Comparison of ENCODE assay signal across 1 cellular context in the genomic region with DNA sequence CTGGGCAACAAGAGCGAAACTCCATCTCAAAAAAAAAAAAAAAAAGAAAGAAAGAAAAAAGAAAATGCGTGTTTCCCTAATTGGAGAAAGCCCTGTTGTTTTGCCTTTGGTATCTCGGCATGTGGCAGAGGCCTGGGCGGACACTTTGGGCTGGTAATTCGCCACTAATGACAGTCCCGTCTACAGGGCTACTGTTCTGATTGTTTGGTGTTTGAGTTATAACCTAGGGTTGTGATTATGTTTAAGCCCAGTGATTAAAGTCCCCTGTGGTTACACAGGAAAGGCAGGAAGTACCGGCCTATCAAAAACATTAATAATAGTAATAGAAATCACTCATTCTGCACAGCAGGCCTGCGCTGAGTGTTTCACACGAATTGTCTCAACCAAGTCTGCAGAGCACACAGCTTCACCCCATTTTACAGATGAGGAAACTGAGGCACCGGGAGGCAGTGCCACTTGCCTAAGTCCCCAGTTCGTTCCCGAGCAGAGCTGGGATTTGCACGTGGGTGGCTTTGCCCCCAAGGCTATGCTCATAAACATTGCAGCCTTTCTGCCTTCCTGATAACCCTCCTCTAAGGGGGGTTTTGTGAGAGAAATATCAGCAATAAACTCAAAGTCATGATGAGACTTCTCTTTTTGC.
A peak's percentile ranks its signal among the peaks of the same experiment; 100 is the strongest.
TF ChIP-seq lines count a peak whose summit lies in the region.

No MANE protein-coding gene starts in this region.

TF ChIP-seq in HepG2, 621 proteins besides CTCF, POLR2A, EP300 and RAD21:
- TF ChIP-seq ZNF629 (CRISPR knock-in tag; conservative IDR thresholded peaks at IDR 0.05): peak; percentile 66
- TF ChIP-seq MEIS2 (CRISPR knock-in tag; IDR thresholded peaks at IDR 0.05): no peak
